28 cellular contexts compared by ENCODE assay signal in genomic region chr1:46236882-46237281, GRCh38.
"Had no signal": no experiment of that assay in that cellular context is flagged by ENCODE, and none has a peak within 500 bp of the region (broad histone marks: within the 10 kb centered on the region; RNA-seq: fewer than 3 reads in every experiment).

No MANE protein-coding gene starts in this region.

- ATAC-seq: effector memory CD8-positive, alpha-beta T cell; esophagus mucosa; foreskin keratinocyte; gastrocnemius medialis; gastroesophageal sphincter; heart left ventricle; heart right ventricle had no signal

- H3K4me1 ChIP-seq: esophagus muscularis mucosa, esophagus squamous epithelium, foreskin keratinocyte, gastrocnemius medialis, gastroesophageal sphincter, heart left ventricle, heart right ventricle had no signal

- H3K4me3 ChIP-seq: coronary artery, dorsolateral prefrontal cortex, esophagus muscularis mucosa, esophagus squamous epithelium, gastrocnemius medialis, gastroesophageal sphincter, heart left ventricle, heart right ventricle, hepatocyte had no signal

- H3K9me3 ChIP-seq: gastrocnemius medialis had no signal

- H3K27ac ChIP-seq: coronary artery, dorsolateral prefrontal cortex, epithelial cell of prostate, esophagus muscularis mucosa, esophagus squamous epithelium, foreskin keratinocyte, gastrocnemius medialis, gastroesophageal sphincter, heart left ventricle, heart right ventricle, hepatocyte had no signal

- H3K4me2 ChIP-seq: hepatocyte had no signal

- H3K27me3 ChIP-seq: dorsolateral prefrontal cortex, esophagus muscularis mucosa, esophagus squamous epithelium, foreskin keratinocyte, gastrocnemius medialis, gastroesophageal sphincter, heart left ventricle, heart right ventricle, hepatocyte had no signal

- H3K36me3 ChIP-seq: esophagus muscularis mucosa, esophagus squamous epithelium, gastrocnemius medialis, gastroesophageal sphincter, heart left ventricle, heart right ventricle had no signal

- DNase-seq: cortex of kidney; dermis blood vessel endothelial cell; dorsolateral prefrontal cortex; effector CD4-positive, alpha-beta T cell; effector CD8-positive, alpha-beta T cell; effector memory CD4-positive, alpha-beta T cell; effector memory CD8-positive, alpha-beta T cell; endodermal cell; erythroblast; esophagus squamous epithelium; foreskin fibroblast; foreskin keratinocyte; foreskin melanocyte; gastrocnemius medialis; glutamatergic neuron; head of caudate nucleus; heart left ventricle; heart right ventricle had no signal

- H3K79me2 ChIP-seq: hepatocyte had no signal

- FAIRE-seq: colon, endometrium, endothelial cell of umbilical vein, frontal cortex had no signal

- H2AFZ ChIP-seq: hepatocyte had no signal
